ENCODE assay signal across 22 cellular contexts in genomic region chrX:154358829-154359228, GRCh38. TPM values are rescaled to one million over a fixed set of nuclear protein-coding genes. Genes with fewer than 3 reads are reported as not detected.
DNase-seq lines count a peak whose midpoint lies in the region; ATAC-seq and TF ChIP-seq lines count a peak whose summit lies in the region.
"Had no signal": no experiment of that assay in that cellular context is flagged by ENCODE, and none has a peak within 500 bp of the region (broad histone marks: within the 10 kb centered on the region; RNA-seq: fewer than 3 reads in every experiment).

No MANE protein-coding gene starts in this region.

- H3K4me3 ChIP-seq in CD4-positive, alpha-beta memory T cell (ENCODE audit: low read length in 2 of 2): no peak overlapping the region
- no peak overlapping the region for H3K4me3 ChIP-seq in suprapubic skin
- H3K4me3 ChIP-seq: SJCRH30, uterus had no signal

- H3K27ac Mint-ChIP-seq in CD4-positive, alpha-beta memory T cell: peak overlapping the region in 4 of 7 donors; percentile 37 to 76 (median 61)
- H3K27ac Mint-ChIP-seq in HFFc6 (peak overlapping the region; percentile 65), chondrocyte (ENCODE audit: unreplicated experiment) (peak overlapping the region; percentile 61), progenitor cell of endocrine pancreas (peak overlapping the region; percentile 49)
- H3K27ac Mint-ChIP-seq in activated CD8-positive, alpha-beta T cell treated with anti-CD3 and anti-CD28 coated beads, Interleukin-2, amount 10 ng/mL, durations not matched to agents 7 days and 5 days: no peak overlapping the region
- H3K27ac Mint-ChIP-seq: dendritic cell treated with granulocyte-macrophage colony-stimulating factor and Interleukin-4, amounts not matched to agents 40 ng/mL and 50 ng/mL, for 4 days; mesothelial cell of epicardium had no signal

- H3K36me3 ChIP-seq in CD4-positive, alpha-beta memory T cell (ENCODE audit: insufficient read depth, low read length): peaks cover 80% of the 10 kb centered on the region
- peaks cover 93% of the 10 kb centered on the region for H3K36me3 ChIP-seq in suprapubic skin
- H3K36me3 ChIP-seq: uterus had no signal

- H3K4me3 Mint-ChIP-seq in CD4-positive, alpha-beta memory T cell: peak overlapping the region in 1 of 8 donors; percentile 13
- H3K4me3 Mint-ChIP-seq in HFFc6 (peak overlapping the region; percentile 46; the same call in 1 of the 2 replicates), chondrocyte (ENCODE audit: unreplicated experiment) (peak overlapping the region; percentile 12), progenitor cell of endocrine pancreas (ENCODE audit: low read depth) (no peak overlapping the region)
- H3K4me3 Mint-ChIP-seq in activated CD8-positive, alpha-beta T cell treated with anti-CD3 and anti-CD28 coated beads, Interleukin-2, amount 10 ng/mL, durations not matched to agents 7 days and 5 days: no peak overlapping the region
- H3K4me3 Mint-ChIP-seq: dendritic cell treated with granulocyte-macrophage colony-stimulating factor and Interleukin-4, amounts not matched to agents 40 ng/mL and 50 ng/mL, for 4 days; mesothelial cell of epicardium; stimulated activated naive CD8-positive, alpha-beta T cell treated with anti-CD3 and anti-CD28 coated beads, Interleukin-15, amount 100 ng/mL, for 72 hours had no signal

- H3K27me3 ChIP-seq in CD4-positive, alpha-beta memory T cell (ENCODE audit: insufficient read depth, low read length): no peaks in the 10 kb centered on the region
- no peaks in the 10 kb centered on the region for H3K27me3 ChIP-seq in suprapubic skin
- H3K27me3 ChIP-seq: foreskin keratinocyte, SJCRH30, uterus had no signal

- H3K9me3 Mint-ChIP-seq in CD4-positive, alpha-beta memory T cell: no peaks in the 10 kb centered on the region
- H3K9me3 Mint-ChIP-seq in HFFc6 (no peaks in the 10 kb centered on the region), chondrocyte (ENCODE audit: low read depth) (no peaks in the 10 kb centered on the region), progenitor cell of endocrine pancreas (ENCODE audit: low read depth) (peaks cover 3% of the 10 kb centered on the region)
- H3K9me3 Mint-ChIP-seq in activated CD8-positive, alpha-beta T cell treated with anti-CD3 and anti-CD28 coated beads, Interleukin-2, amount 10 ng/mL, durations not matched to agents 7 days and 5 days (ENCODE audit: insufficient read depth): no peaks in the 10 kb centered on the region
- H3K9me3 Mint-ChIP-seq: dendritic cell treated with granulocyte-macrophage colony-stimulating factor and Interleukin-4, amounts not matched to agents 40 ng/mL and 50 ng/mL, for 4 days; stimulated activated naive CD8-positive, alpha-beta T cell treated with anti-CD3 and anti-CD28 coated beads, Interleukin-15, amount 100 ng/mL, for 72 hours had no signal

- H3K4me1 Mint-ChIP-seq in CD4-positive, alpha-beta memory T cell: peaks cover 9 to 55% (median 15%) of the 10 kb centered on the region in 4 donors
- H3K4me1 Mint-ChIP-seq in HFFc6 (ENCODE audit: low read depth) (peaks cover 5% of the 10 kb centered on the region; the same call in 1 of the 2 replicates), chondrocyte (ENCODE audit: low read depth) (peaks cover 20% of the 10 kb centered on the region), progenitor cell of endocrine pancreas (ENCODE audit: low read depth) (no peaks in the 10 kb centered on the region)
- H3K4me1 Mint-ChIP-seq in activated CD8-positive, alpha-beta T cell treated with anti-CD3 and anti-CD28 coated beads, Interleukin-2, amount 10 ng/mL, durations not matched to agents 7 days and 5 days (ENCODE audit: low read depth): peaks cover 36% of the 10 kb centered on the region
- H3K4me1 Mint-ChIP-seq: mesothelial cell of epicardium had no signal

- H3K27me3 Mint-ChIP-seq in CD4-positive, alpha-beta memory T cell: no peaks in the 10 kb centered on the region
- H3K27me3 Mint-ChIP-seq in HFFc6 (ENCODE audit: insufficient read depth) (peaks cover 14% of the 10 kb centered on the region), chondrocyte (ENCODE audit: low read depth) (no peaks in the 10 kb centered on the region), progenitor cell of endocrine pancreas (no peaks in the 10 kb centered on the region)
- no peaks in the 10 kb centered on the region for H3K27me3 Mint-ChIP-seq in activated CD8-positive, alpha-beta T cell treated with anti-CD3 and anti-CD28 coated beads, Interleukin-2, amount 10 ng/mL, durations not matched to agents 7 days and 5 days (ENCODE audit: low read depth)
- H3K27me3 Mint-ChIP-seq: dendritic cell treated with granulocyte-macrophage colony-stimulating factor and Interleukin-4, amounts not matched to agents 40 ng/mL and 50 ng/mL, for 4 days; stimulated activated naive CD8-positive, alpha-beta T cell treated with anti-CD3 and anti-CD28 coated beads, Interleukin-15, amount 100 ng/mL, for 72 hours had no signal

- 95% methylated on average over 5 of the region's 6 CpGs for WGBS in suprapubic skin

- H3K9me3 ChIP-seq in CD4-positive, alpha-beta memory T cell (ENCODE audit: control insufficient read depth in 1 of 2, low read length in 2 of 2): no peaks in the 10 kb centered on the region
- H3K9me3 ChIP-seq in suprapubic skin: no peaks in the 10 kb centered on the region
- H3K9me3 ChIP-seq: SJCRH30, uterus had no signal

- TF ChIP-seq CTCF in HFFc6 (IDR thresholded peaks at IDR 0.05): no peak
- no peak for TF ChIP-seq CTCF in chondrocyte (IDR thresholded peaks at IDR 0.05)
- TF ChIP-seq CTCF in progenitor cell of endocrine pancreas (IDR thresholded peaks at IDR 0.05; ENCODE audit: unreplicated experiment): no peak
- TF ChIP-seq CTCF in suprapubic skin (IDR thresholded peaks at IDR 0.05): no peak

- ATAC-seq in activated CD8-positive, alpha-beta T cell treated with anti-CD3 and anti-CD28 coated beads, Interleukin-2, amount 10 ng/mL, durations not matched to agents 7 days and 5 days: no peak
- ATAC-seq: activated CD4-positive, CD25-positive, alpha-beta regulatory T cell treated with anti-CD3 and anti-CD28 coated beads, Interleukin-2, amount 50 U/mL, for 24 hours; foreskin keratinocyte; PC-3; right cardiac atrium; stimulated activated naive CD8-positive, alpha-beta T cell treated with anti-CD3 and anti-CD28 coated beads, Interleukin-15, amount 100 ng/mL, for 72 hours had no signal

- POLR2A ChIA-PET in CD4-positive, alpha-beta memory T cell (lab: Charles Lee; ENCODE audit: partially characterized antibody): interaction anchor here (12.9 kb wide), 1 partner anchor 7 kb away, joined by 245 read pairs; no protein-coding TSS in a partner anchor
- POLR2A ChIA-PET in activated CD8-positive, alpha-beta T cell treated with anti-CD3 and anti-CD28 coated beads, Interleukin-2, amount 10 ng/mL, durations not matched to agents 7 days and 5 days (lab: Charles Lee): no interaction called here

- TF ChIP-seq EP300 in suprapubic skin (IDR thresholded peaks at IDR 0.05): no peak

- H3K4me1 ChIP-seq in CD4-positive, alpha-beta memory T cell (ENCODE audit: insufficient read depth, low read length): peaks cover 86% of the 10 kb centered on the region
- H3K4me1 ChIP-seq in suprapubic skin: no peaks in the 10 kb centered on the region
- H3K4me1 ChIP-seq: foreskin keratinocyte, SJCRH30, uterus had no signal

- CTCF ChIA-PET in CD4-positive, alpha-beta memory T cell (lab: Charles Lee; ENCODE audit: partially characterized antibody): no interaction called here
- CTCF ChIA-PET in activated CD8-positive, alpha-beta T cell treated with anti-CD3 and anti-CD28 coated beads, Interleukin-2, amount 10 ng/mL, durations not matched to agents 7 days and 5 days (lab: Charles Lee): no interaction called here

- peaks cover 8 to 36% of the 10 kb centered on the region in 2 donors for H3K36me3 Mint-ChIP-seq in CD4-positive, alpha-beta memory T cell
- H3K36me3 Mint-ChIP-seq in HFFc6 (ENCODE audit: low read depth) (peaks cover 8% of the 10 kb centered on the region; the same call in 1 of the 2 replicates), chondrocyte (ENCODE audit: low read depth) (peaks cover 22% of the 10 kb centered on the region), progenitor cell of endocrine pancreas (ENCODE audit: insufficient read depth) (peaks cover 4% of the 10 kb centered on the region)
- peaks cover 38% of the 10 kb centered on the region for H3K36me3 Mint-ChIP-seq in activated CD8-positive, alpha-beta T cell treated with anti-CD3 and anti-CD28 coated beads, Interleukin-2, amount 10 ng/mL, durations not matched to agents 7 days and 5 days (ENCODE audit: low read depth)

- no peak for TF ChIP-seq POLR2A in suprapubic skin (IDR thresholded peaks at IDR 0.05)

- H3K27ac ChIP-seq in CD4-positive, alpha-beta memory T cell (ENCODE audit: low read depth, low read length): no peak overlapping the region
- no peak overlapping the region for H3K27ac ChIP-seq in suprapubic skin
- H3K27ac ChIP-seq: foreskin keratinocyte, SJCRH30 had no signal

- no peak for DNase-seq in CD4-positive, alpha-beta memory T cell
- no peak for DNase-seq in HFFc6
- no peak for DNase-seq in chondrocyte (ENCODE audit: low spot score)
- no peak for DNase-seq in progenitor cell of endocrine pancreas (ENCODE audit: low spot score, unreplicated experiment)
- DNase-seq in DMS79 treated with DMSO at 0.1 percent for 48 hours (lab: John Stamatoyannopoulos, UW): no peak
- no peak for DNase-seq in NCI-H2029 treated with DMSO at 0.1 percent for 48 hours (lab: John Stamatoyannopoulos, UW)
- no peak for DNase-seq in suprapubic skin (ENCODE audit: low spot score in 2 of 2)
- no peak for DNase-seq in activated CD8-positive, alpha-beta T cell treated with anti-CD3 and anti-CD28 coated beads, Interleukin-2, amount 10 ng/mL, durations not matched to agents 7 days and 5 days
- DNase-seq: activated gamma-delta T cell treated with Interleukin-2 at 50 U/mL for 16 hours; foreskin keratinocyte; hypothalamus; kidney; NCI-H774; PC-3; SJCRH30; stimulated activated naive CD8-positive, alpha-beta T cell treated with anti-CD3 and anti-CD28 coated beads, Interleukin-15, amount 100 ng/mL, for 72 hours; T1000; uterus had no signal

- intact Hi-C loops in CD4-positive, alpha-beta memory T cell (cut with micrococcal nuclease): no loop called here

RNA-seq across cellular contexts. Expression of gene FLNA, which starts 15.6 kb away (rescaled TPM):
- total RNA-seq in CD4-positive, alpha-beta memory T cell: 100 to 1,000 TPM; 839 to 871 TPM
- polyA plus RNA-seq in CD4-positive, alpha-beta memory T cell: 100 to 1,000 TPM in 1 of 2 donors, 10 to 100 TPM in 1; 87.4 to 683 TPM
- 1,000 to 10,000 TPM; 2,260 to 2,886 (median 2,666) TPM for total RNA-seq in HFFc6 (2021; fragmentation: NEBNext Ultra II Directional; extraction: Animal tissue kit (Norgen Biotek cat#: 25700))
- total RNA-seq in chondrocyte: 1,923 to 4,327 TPM (median 4,325 TPM) in 3 replicates
- 765 and 777 TPM in 2 replicates for total RNA-seq in progenitor cell of endocrine pancreas
- total RNA-seq in suprapubic skin: 100 to 1,000 TPM; 374 to 402 (median 386) TPM
- 1,000 to 10,000 TPM; 1,371 to 1,454 TPM for total RNA-seq in activated CD8-positive, alpha-beta T cell treated with anti-CD3 and anti-CD28 coated beads, Interleukin-2, amount 10 ng/mL, durations not matched to agents 7 days and 5 days

RNA-seq across cellular contexts. Expression of gene EMD, which starts 20.3 kb away (rescaled TPM):
- total RNA-seq in CD4-positive, alpha-beta memory T cell: 10 to 100 TPM; 84.3 to 88.7 TPM
- 10 to 100 TPM; 30.3 to 38.2 TPM for polyA plus RNA-seq in CD4-positive, alpha-beta memory T cell
- 100 to 1,000 TPM in 4 of 6 experiments, 10 to 100 TPM in 2; 84.8 to 119 (median 108) TPM for total RNA-seq in HFFc6 (2021; fragmentation: NEBNext Ultra II Directional; extraction: Animal tissue kit (Norgen Biotek cat#: 25700))
- total RNA-seq in chondrocyte (66.3 to 81.7 TPM (median 81.1 TPM) in 3 replicates), progenitor cell of endocrine pancreas (42.5 and 45.9 TPM in 2 replicates), suprapubic skin (10 to 100 TPM; 34.4 to 57.0 (median 53.0) TPM)
- total RNA-seq in activated CD8-positive, alpha-beta T cell treated with anti-CD3 and anti-CD28 coated beads, Interleukin-2, amount 10 ng/mL, durations not matched to agents 7 days and 5 days: 10 to 100 TPM; 65.9 to 66.0 TPM

RNA-seq across cellular contexts. Expression of gene RPL10, which starts 39.3 kb away (rescaled TPM):
- total RNA-seq in CD4-positive, alpha-beta memory T cell: 1,000 to 10,000 TPM; 5,157 to 5,386 TPM
- 1,000 to 10,000 TPM; 4,018 to 5,740 TPM for polyA plus RNA-seq in CD4-positive, alpha-beta memory T cell
- 1,000 to 10,000 TPM; 1,764 to 1,978 (median 1,934) TPM for total RNA-seq in HFFc6 (2021; fragmentation: NEBNext Ultra II Directional; extraction: Animal tissue kit (Norgen Biotek cat#: 25700))
- 1,847 to 2,160 TPM (median 2,120 TPM) in 3 replicates for total RNA-seq in chondrocyte
- 2,364 and 2,443 TPM in 2 replicates for total RNA-seq in progenitor cell of endocrine pancreas
- total RNA-seq in suprapubic skin: 1,000 to 10,000 TPM; 3,684 to 7,390 (median 6,600) TPM
- 1,000 to 10,000 TPM; 2,758 to 2,862 TPM for total RNA-seq in activated CD8-positive, alpha-beta T cell treated with anti-CD3 and anti-CD28 coated beads, Interleukin-2, amount 10 ng/mL, durations not matched to agents 7 days and 5 days

RNA-seq across cellular contexts. Expression of gene DNASE1L1, which starts 50.2 kb away (rescaled TPM):
- total RNA-seq in CD4-positive, alpha-beta memory T cell: 10 to 100 TPM; 25.3 to 26.3 TPM
- polyA plus RNA-seq in CD4-positive, alpha-beta memory T cell: 10 to 100 TPM; 14.0 to 16.2 TPM
- 10 to 100 TPM; 74.8 to 96.3 (median 87.4) TPM for total RNA-seq in HFFc6 (2021; fragmentation: NEBNext Ultra II Directional; extraction: Animal tissue kit (Norgen Biotek cat#: 25700))
- total RNA-seq in chondrocyte (39.4 to 44.5 TPM (median 40.8 TPM) in 3 replicates), progenitor cell of endocrine pancreas (12.7 and 14.3 TPM in 2 replicates), suprapubic skin (10 to 100 TPM; 14.6 to 30.7 (median 21.2) TPM)
- total RNA-seq in activated CD8-positive, alpha-beta T cell treated with anti-CD3 and anti-CD28 coated beads, Interleukin-2, amount 10 ng/mL, durations not matched to agents 7 days and 5 days: 10 to 100 TPM; 22.5 to 26.5 TPM

RNA-seq across cellular contexts. Expression of gene TAFAZZIN, which starts 52.5 kb away (rescaled TPM):
- 100 to 1,000 TPM; 139 to 141 TPM for total RNA-seq in CD4-positive, alpha-beta memory T cell
- polyA plus RNA-seq in CD4-positive, alpha-beta memory T cell: 10 to 100 TPM; 47.3 to 48.2 TPM
- 10 to 100 TPM; 13.0 to 17.3 (median 15.1) TPM for total RNA-seq in HFFc6 (2021; fragmentation: NEBNext Ultra II Directional; extraction: Animal tissue kit (Norgen Biotek cat#: 25700))
- 33.4 to 39.1 TPM (median 38.7 TPM) in 3 replicates for total RNA-seq in chondrocyte
- 34.5 and 38.4 TPM in 2 replicates for total RNA-seq in progenitor cell of endocrine pancreas
- total RNA-seq in suprapubic skin: 100 to 1,000 TPM in 1 of 4 donors, 10 to 100 TPM in 3; 37.7 to 122 (median 47.8) TPM
- 10 to 100 TPM; 76.5 to 77.4 TPM for total RNA-seq in activated CD8-positive, alpha-beta T cell treated with anti-CD3 and anti-CD28 coated beads, Interleukin-2, amount 10 ng/mL, durations not matched to agents 7 days and 5 days

Comparison
In these comparisons a context has a peak if more than half of its experiments do, and no peak if none do; other contexts are left out.
1. H3K4me3 Mint-ChIP-seq: peak in HFFc6 (single experiment) and chondrocyte (single experiment); none in progenitor cell of endocrine pancreas (single experiment) and activated CD8-positive, alpha-beta T cell treated with anti-CD3 and anti-CD28 coated beads, Interleukin-2, amount 10 ng/mL, durations not matched to agents 7 days and 5 days (single experiment).